Comparison of ENCODE assay signal across 1 cellular context in the genomic region with DNA sequence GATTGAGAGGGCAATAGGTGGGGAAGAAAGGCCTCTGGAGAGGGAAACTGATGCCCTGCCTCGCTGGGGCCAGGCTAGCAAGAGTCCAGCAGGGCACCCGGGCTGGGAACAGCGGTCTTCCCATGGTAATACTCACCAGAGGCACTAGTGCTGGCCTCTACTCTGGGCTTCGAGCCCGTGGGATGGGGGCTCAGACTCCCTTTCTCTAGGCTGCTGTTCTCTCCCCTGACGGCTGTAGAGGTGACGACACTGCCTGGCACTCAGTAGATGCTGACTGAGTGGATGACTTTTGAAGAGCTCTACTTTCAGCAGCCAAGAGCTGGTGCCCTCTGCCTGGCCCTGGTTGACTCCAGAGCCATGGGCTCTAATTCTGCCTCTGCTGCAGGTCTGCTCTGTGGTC.
TF ChIP-seq lines count a peak whose summit lies in the region.

No MANE protein-coding gene starts in this region.

TF ChIP-seq in K562, 482 proteins besides CTCF, POLR2A, EP300 and RAD21:
- no peak for TF ChIP-seq MIER1 (IDR thresholded peaks at IDR 0.05; ENCODE audit: low read depth)
- no peak for TF ChIP-seq CEBPG (CRISPR knock-in tag; IDR thresholded peaks at IDR 0.05)
- no peak for TF ChIP-seq CEBPG (tag; conservative IDR thresholded peaks at IDR 0.05 in 1 of 2, IDR thresholded peaks at IDR 0.05 in 1 of 2)
- TF ChIP-seq GTF2F1 (IDR thresholded peaks at IDR 0.05; ENCODE audit: low read depth, low read length): no peak
- no peak for TF ChIP-seq CREM (IDR thresholded peaks at IDR 0.05; ENCODE audit: low read depth)
- no peak for TF ChIP-seq PTRF (tag; IDR thresholded peaks at IDR 0.05)
- TF ChIP-seq PYGO2 (tag; IDR thresholded peaks at IDR 0.05): no peak
- no peak for TF ChIP-seq CHD1 (IDR thresholded peaks at IDR 0.05; ENCODE audit: low read length)
- TF ChIP-seq, protein P1, sequence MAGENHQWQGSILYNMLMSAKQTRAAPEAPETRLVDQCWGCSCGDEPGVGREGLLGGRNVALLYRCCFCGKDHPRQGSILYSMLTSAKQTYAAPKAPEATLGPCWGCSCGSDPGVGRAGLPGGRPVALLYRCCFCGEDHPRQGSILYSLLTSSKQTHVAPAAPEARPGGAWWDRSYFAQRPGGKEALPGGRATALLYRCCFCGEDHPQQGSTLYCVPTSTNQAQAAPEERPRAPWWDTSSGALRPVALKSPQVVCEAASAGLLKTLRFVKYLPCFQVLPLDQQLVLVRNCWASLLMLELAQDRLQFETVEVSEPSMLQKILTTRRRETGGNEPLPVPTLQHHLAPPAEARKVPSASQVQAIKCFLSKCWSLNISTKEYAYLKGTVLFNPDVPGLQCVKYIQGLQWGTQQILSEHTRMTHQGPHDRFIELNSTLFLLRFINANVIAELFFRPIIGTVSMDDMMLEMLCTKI (IDR thresholded peaks at IDR 0.05; ENCODE audit: partially characterized antibody): no peak
- TF ChIP-seq ZNF57 (CRISPR knock-in tag; IDR thresholded peaks at IDR 0.05): no peak
- no peak for TF ChIP-seq CAMTA2 (CRISPR knock-in tag; conservative IDR thresholded peaks at IDR 0.05)
- TF ChIP-seq, protein P2, sequence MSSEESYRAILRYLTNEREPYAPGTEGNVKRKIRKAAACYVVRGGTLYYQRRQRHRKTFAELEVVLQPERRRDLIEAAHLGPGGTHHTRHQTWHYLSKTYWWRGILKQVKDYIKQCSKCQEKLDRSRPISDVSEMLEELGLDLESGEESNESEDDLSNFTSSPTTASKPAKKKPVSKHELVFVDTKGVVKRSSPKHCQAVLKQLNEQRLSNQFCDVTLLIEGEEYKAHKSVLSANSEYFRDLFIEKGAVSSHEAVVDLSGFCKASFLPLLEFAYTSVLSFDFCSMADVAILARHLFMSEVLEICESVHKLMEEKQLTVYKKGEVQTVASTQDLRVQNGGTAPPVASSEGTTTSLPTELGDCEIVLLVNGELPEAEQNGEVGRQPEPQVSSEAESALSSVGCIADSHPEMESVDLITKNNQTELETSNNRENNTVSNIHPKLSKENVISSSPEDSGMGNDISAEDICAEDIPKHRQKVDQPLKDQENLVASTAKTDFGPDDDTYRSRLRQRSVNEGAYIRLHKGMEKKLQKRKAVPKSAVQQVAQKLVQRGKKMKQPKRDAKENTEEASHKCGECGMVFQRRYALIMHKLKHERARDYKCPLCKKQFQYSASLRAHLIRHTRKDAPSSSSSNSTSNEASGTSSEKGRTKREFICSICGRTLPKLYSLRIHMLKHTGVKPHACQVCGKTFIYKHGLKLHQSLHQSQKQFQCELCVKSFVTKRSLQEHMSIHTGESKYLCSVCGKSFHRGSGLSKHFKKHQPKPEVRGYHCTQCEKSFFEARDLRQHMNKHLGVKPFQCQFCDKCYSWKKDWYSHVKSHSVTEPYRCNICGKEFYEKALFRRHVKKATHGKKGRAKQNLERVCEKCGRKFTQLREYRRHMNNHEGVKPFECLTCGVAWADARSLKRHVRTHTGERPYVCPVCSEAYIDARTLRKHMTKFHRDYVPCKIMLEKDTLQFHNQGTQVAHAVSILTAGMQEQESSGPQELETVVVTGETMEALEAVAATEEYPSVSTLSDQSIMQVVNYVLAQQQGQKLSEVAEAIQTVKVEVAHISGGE (CRISPR knock-in tag; IDR thresholded peaks at IDR 0.05): no peak
